8 cellular contexts compared by ENCODE assay signal in genomic region chr5:116068028-116068632, GRCh38. TPM values are rescaled to one million over a fixed set of nuclear protein-coding genes. Genes with fewer than 3 reads are reported as not detected.
A peak's percentile ranks its signal among the peaks of the same experiment; 100 is the strongest.
DNase-seq lines count a peak whose midpoint lies in the region; ATAC-seq and TF ChIP-seq lines count a peak whose summit lies in the region.

No MANE protein-coding gene starts in this region.

- H3K9ac ChIP-seq in mammary epithelial cell (ENCODE audit: insufficient read depth, low read length): no peak overlapping the region
- H3K9ac ChIP-seq in liver (ENCODE audit: low read depth in 1 of 2, low read length in 2 of 2): no peak overlapping the region

- intact Hi-C loops in heart left ventricle (cut with DNase I) (loop anchor here (2.0 to 10.0 kb wide), 11 partner anchors 173 to 761 kb away; partner anchors contain the start of genes AP3S1 (in 1 of the 10) and ATG12 (in 1 of the 10)), Right ventricle myocardium inferior (cut with DNase I) (loop anchor here (2.0 to 10.0 kb wide), 2 partner anchors 183 to 433 kb away; no protein-coding TSS in a partner anchor), mammary epithelial cell (cut with micrococcal nuclease) (loop anchor here (1.0 to 10.0 kb wide), 5 partner anchors 179 to 963 kb away; partner anchors contain the start of genes AP3S1 and ATG12), uterus (cut with DNase I; ENCODE audit: low total_unique reads) (no loop called here)

- H3K4me1 ChIP-seq in heart left ventricle: peaks cover 0 to 2% (median 0%) of the 10 kb centered on the region in 12 donors
- no peaks in the 10 kb centered on the region for H3K4me1 ChIP-seq in mammary epithelial cell (ENCODE audit: insufficient read depth, low read length)
- H3K4me1 ChIP-seq in liver (ENCODE audit: control insufficient read depth in 4 of 4, insufficient read depth in 4 of 4, low read length in 3 of 4): no peaks in the 10 kb centered on the region
- H3K4me1 ChIP-seq in uterus: no peaks in the 10 kb centered on the region

- peak; percentile 77 to 92 (median 86) for TF ChIP-seq CTCF in heart left ventricle (IDR thresholded peaks at IDR 0.05)
- peak; percentile 71 to 77 for TF ChIP-seq CTCF in mammary epithelial cell (conservative IDR thresholded peaks at IDR 0.05 in 1 of 2, IDR thresholded peaks at IDR 0.05 in 1 of 2; ENCODE audit: extremely low read depth in 1 of 2, insufficient read depth in 1 of 2, low read depth in 1 of 2, low read length in 2 of 2)
- peak; percentile 75 for TF ChIP-seq CTCF in liver (IDR thresholded peaks at IDR 0.05; ENCODE audit: low read depth, low read length, missing input control)
- TF ChIP-seq CTCF in uterus (IDR thresholded peaks at IDR 0.05): peak; percentile 60 to 85 (median 72)

- dilution Hi-C loops in mammary epithelial cell (cut with HindIII; ENCODE audit: low sequenced_read_pairs): no loop called here

- no peak overlapping the region for H3K4me2 ChIP-seq in mammary epithelial cell (ENCODE audit: insufficient read depth, low read depth, low read length)

- H3K4me3 ChIP-seq in heart left ventricle: no peak overlapping the region
- H3K4me3 ChIP-seq in mammary epithelial cell (replicated peaks in 1 of 3; ENCODE audit: insufficient read depth in 1 of 3, low read depth in 2 of 3, low read length in 3 of 3): no peak overlapping the region
- no peak overlapping the region for H3K4me3 ChIP-seq in liver (ENCODE audit: low read depth in 1 of 3, low read length in 3 of 3)
- no peak overlapping the region for H3K4me3 ChIP-seq in uterus

- no peak overlapping the region for H2AFZ ChIP-seq in mammary epithelial cell (ENCODE audit: low read depth, low read length)

- H3K27ac ChIP-seq in heart left ventricle (no peak overlapping the region), mammary epithelial cell (ENCODE audit: insufficient read depth, low read depth, low read length) (no peak overlapping the region), liver (ENCODE audit: low read depth in 1 of 2, low read length in 2 of 2) (no peak overlapping the region), uterus (no peak overlapping the region)

- H3K27me3 ChIP-seq in heart left ventricle (peaks cover 0 to 10% (median 0%) of the 10 kb centered on the region in 9 donors), mammary epithelial cell (ENCODE audit: insufficient read depth, low read length) (peaks cover 3% of the 10 kb centered on the region), liver (ENCODE audit: control insufficient read depth in 4 of 4, insufficient read depth in 4 of 4, low read length in 3 of 4) (no peaks in the 10 kb centered on the region), uterus (no peaks in the 10 kb centered on the region)

- BruUV-seq in mammary epithelial cell (replicated peaks; lab: Mats Ljungman, UMichigan): no TSS peak

- H3K36me3 ChIP-seq in heart left ventricle (no peaks in the 10 kb centered on the region), mammary epithelial cell (ENCODE audit: insufficient read depth, low read length) (no peaks in the 10 kb centered on the region), liver (ENCODE audit: control insufficient read depth in 4 of 4, insufficient read depth in 3 of 4, low read depth in 1 of 4, low read length in 3 of 4) (no peaks in the 10 kb centered on the region), uterus (no peaks in the 10 kb centered on the region)

- H3K9me3 ChIP-seq in heart left ventricle (no peaks in the 10 kb centered on the region), mammary epithelial cell (replicated peaks; ENCODE audit: insufficient read depth, low read length) (no peaks in the 10 kb centered on the region), liver (ENCODE audit: control insufficient read depth in 4 of 4, low read length in 3 of 4) (no peaks in the 10 kb centered on the region), uterus (no peaks in the 10 kb centered on the region)

- no peak for DNase-seq in heart left ventricle
- no peak for DNase-seq in Right ventricle myocardium inferior (ENCODE audit: missing footprints)
- peak; percentile 7 for DNase-seq in NCI-H774 (lab: John Stamatoyannopoulos, UW)
- peak; percentile 14 for DNase-seq in mammary epithelial cell
- DNase-seq in uterus: peak in 1 of 2 donors; percentile 38

- TF ChIP-seq RAD21 in liver (IDR thresholded peaks at IDR 0.05): peak; percentile 86 to 88

- H4K20me1 ChIP-seq in mammary epithelial cell (ENCODE audit: insufficient read depth, low read length): no peaks in the 10 kb centered on the region

- 14 to 29% (median 15%) methylated on average over 4 of the region's 4 CpGs for WGBS in heart left ventricle, 4 donors
- 3% methylated on average over 4 of the region's 4 CpGs for WGBS in mammary epithelial cell (ENCODE audit: low coverage, missing lambda C conversion rate)
- WGBS in liver: 16% methylated on average over 4 of the region's 4 CpGs

- no peak for TF ChIP-seq POLR2A in heart left ventricle (IDR thresholded peaks at IDR 0.05)
- no peak for TF ChIP-seq POLR2A in uterus (IDR thresholded peaks at IDR 0.05)

- CTCF ChIA-PET in mammary epithelial cell (lab: Charles Lee; ENCODE audit: low non-redundant PET): interaction anchor here (0.6 to 0.9 kb wide), 2 partner anchors 84 to 474 kb away, joined by 4 to 8 read pairs; no protein-coding TSS in a partner anchor

- no peaks in the 10 kb centered on the region for H3K79me2 ChIP-seq in mammary epithelial cell (ENCODE audit: insufficient read depth, low read length)

- in situ Hi-C loops in mammary epithelial cell (cut with MboI; ENCODE audit: low sequenced_read_pairs in 2 of 2): loop anchor here in 1 of 2 donors (25.0 kb wide), 1 partner anchor 181 kb away; no protein-coding TSS in a partner anchor

- no peak for ATAC-seq in heart left ventricle
- ATAC-seq in Right ventricle myocardium inferior: no peak
- peak; percentile 54 for ATAC-seq in HG02642 (IDR thresholded peaks at IDR 0.05; ENCODE audit: poor library complexity, unreplicated experiment)
- ATAC-seq in GM21825 (IDR thresholded peaks at IDR 0.05; ENCODE audit: unreplicated experiment): no peak

TF ChIP-seq in liver, 16 proteins besides CTCF, POLR2A, EP300 and RAD21 (continues in another document):
- TF ChIP-seq EGR1 (IDR thresholded peaks at IDR 0.05; ENCODE audit: low read depth in 2 of 2) (no peak), HNF4G (IDR thresholded peaks at IDR 0.05) (no peak), NR2F2 (IDR thresholded peaks at IDR 0.05) (no peak), JUND (IDR thresholded peaks at IDR 0.05) (no peak), REST (IDR thresholded peaks at IDR 0.05) (no peak), FOXA2 (IDR thresholded peaks at IDR 0.05) (no peak), SP1 (IDR thresholded peaks at IDR 0.05) (no peak), RXRA (IDR thresholded peaks at IDR 0.05) (no peak), FOXA1 (IDR thresholded peaks at IDR 0.05) (no peak), TAF1 (conservative IDR thresholded peaks at IDR 0.05) (no peak)
- TF ChIP-seq, protein P1, sequence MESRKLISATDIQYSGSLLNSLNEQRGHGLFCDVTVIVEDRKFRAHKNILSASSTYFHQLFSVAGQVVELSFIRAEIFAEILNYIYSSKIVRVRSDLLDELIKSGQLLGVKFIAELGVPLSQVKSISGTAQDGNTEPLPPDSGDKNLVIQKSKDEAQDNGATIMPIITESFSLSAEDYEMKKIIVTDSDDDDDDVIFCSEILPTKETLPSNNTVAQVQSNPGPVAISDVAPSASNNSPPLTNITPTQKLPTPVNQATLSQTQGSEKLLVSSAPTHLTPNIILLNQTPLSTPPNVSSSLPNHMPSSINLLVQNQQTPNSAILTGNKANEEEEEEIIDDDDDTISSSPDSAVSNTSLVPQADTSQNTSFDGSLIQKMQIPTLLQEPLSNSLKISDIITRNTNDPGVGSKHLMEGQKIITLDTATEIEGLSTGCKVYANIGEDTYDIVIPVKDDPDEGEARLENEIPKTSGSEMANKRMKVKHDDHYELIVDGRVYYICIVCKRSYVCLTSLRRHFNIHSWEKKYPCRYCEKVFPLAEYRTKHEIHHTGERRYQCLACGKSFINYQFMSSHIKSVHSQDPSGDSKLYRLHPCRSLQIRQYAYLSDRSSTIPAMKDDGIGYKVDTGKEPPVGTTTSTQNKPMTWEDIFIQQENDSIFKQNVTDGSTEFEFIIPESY (IDR thresholded peaks at IDR 0.05): no peak

RNA-seq across cellular contexts. Expression of gene COMMD10, which starts 16.7 kb away (rescaled TPM):
- total RNA-seq in heart left ventricle (10 to 100 TPM; 25.2 to 42.2 (median 29.8) TPM), Right ventricle myocardium inferior (33.7 TPM), mammary epithelial cell (10 to 100 TPM; 17.0 to 26.7 TPM), liver (10 to 100 TPM; 22.3 to 30.5 TPM), uterus (10 to 100 TPM; 37.3 to 82.6 (median 67.3) TPM)
- polyA plus RNA-seq in heart left ventricle (10 to 100 TPM; 26.0 to 32.5 TPM), mammary epithelial cell (7.0 TPM), liver (10 to 100 TPM in 1 of 2 donors, 1 to 10 TPM in 1; 8.9 to 16.3 TPM)
- 7.6 TPM for polyA minus RNA-seq in mammary epithelial cell

RNA-seq across cellular contexts. Expression of gene ARL14EPL, which starts 35.9 kb away (rescaled TPM):
- not detected for total RNA-seq in heart left ventricle
- not detected for polyA plus RNA-seq in heart left ventricle
- total RNA-seq in Right ventricle myocardium inferior: not detected
- not detected for total RNA-seq in mammary epithelial cell
- polyA plus RNA-seq in mammary epithelial cell: not detected
- not detected for polyA minus RNA-seq in mammary epithelial cell
- total RNA-seq in liver: not detected
- not detected for polyA plus RNA-seq in liver
- total RNA-seq in uterus: not detected

Comparison
In these comparisons a context has a peak if more than half of its experiments do, and no peak if none do; other contexts are left out.
1. DNase-seq: peak in NCI-H774 (single experiment) and mammary epithelial cell (single experiment); none in heart left ventricle (0 of 5) and Right ventricle myocardium inferior (single experiment).
2. Peak in every context shown above with its lines, with median percentiles within 50 percentile points of each other: CTCF ChIP-seq.